Comparison of ENCODE assay signal across 20 cellular contexts in the genomic region with DNA sequence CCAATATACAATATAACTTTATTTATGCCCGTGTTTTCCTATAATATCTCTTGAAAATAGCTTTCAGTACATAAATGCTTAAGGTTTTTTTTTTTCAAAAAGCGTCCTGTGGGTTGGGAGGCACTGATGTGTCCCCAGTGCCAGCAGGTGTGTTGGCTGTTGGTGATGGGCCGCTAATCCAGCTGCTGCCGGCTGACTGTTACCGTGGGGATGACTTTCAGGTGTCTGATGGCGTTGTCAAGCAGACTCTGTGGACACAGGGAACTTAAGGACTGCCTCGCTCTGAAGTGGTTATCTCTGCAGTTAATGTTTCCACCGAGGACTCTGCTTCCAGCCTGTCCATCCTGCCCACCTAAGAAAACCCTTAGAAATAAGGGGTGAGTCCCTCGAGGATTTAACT.
DNase-seq lines count a peak whose midpoint lies in the region; ATAC-seq and TF ChIP-seq lines count a peak whose summit lies in the region.
"Had no signal": no experiment of that assay in that cellular context is flagged by ENCODE, and none has a peak within 500 bp of the region (broad histone marks: within the 10 kb centered on the region; RNA-seq: fewer than 3 reads in every experiment).

No MANE protein-coding gene starts in this region.

- H3K27ac ChIP-seq in caudate nucleus (ENCODE audit: low read depth, low read length) = no peak overlapping the region
- H3K27ac ChIP-seq: cardiac muscle cell, epithelial cell of prostate, GM23248 had no signal

- H3K27ac Mint-ChIP-seq in T-helper 17 cell (peak overlapping the region; percentile 34), mesothelial cell of epicardium (no peak overlapping the region)
- H3K27ac Mint-ChIP-seq: activated CD4-positive, alpha-beta T cell treated with anti-CD3 and anti-CD28 coated beads, Interleukin-2, amount 10 ng/mL, durations not matched to agents 7 days and 5 days; CD4-positive, CD25-positive, alpha-beta regulatory T cell had no signal

- H3K27me3 Mint-ChIP-seq in T-helper 17 cell = peaks cover 6% of the 10 kb centered on the region
- no peaks in the 10 kb centered on the region for H3K27me3 Mint-ChIP-seq in mesothelial cell of epicardium (ENCODE audit: low read depth)

- TF ChIP-seq CTCF in mesothelial cell of epicardium (IDR thresholded peaks at IDR 0.05; ENCODE audit: unreplicated experiment) = no peak

- H3K36me3 Mint-ChIP-seq in T-helper 17 cell (ENCODE audit: low read depth) (no peaks in the 10 kb centered on the region), mesothelial cell of epicardium (no peaks in the 10 kb centered on the region)
- H3K36me3 Mint-ChIP-seq: CD4-positive, CD25-positive, alpha-beta regulatory T cell had no signal

- peaks cover 8% of the 10 kb centered on the region for H3K4me1 Mint-ChIP-seq in T-helper 17 cell
- peaks cover 7% of the 10 kb centered on the region for H3K4me1 Mint-ChIP-seq in mesothelial cell of epicardium

- no peaks in the 10 kb centered on the region for H3K9me3 ChIP-seq in T-helper 17 cell (ENCODE audit: control insufficient read depth, low read length, poor library complexity, severe bottlenecking)

- peak; percentile 15 for DNase-seq in DMS153 treated with DMSO at 0.1 percent for 48 hours (lab: John Stamatoyannopoulos, UW; ENCODE audit: unreplicated experiment)
- peak; percentile 66 for DNase-seq in NCI-H1092 treated with DMSO at 0.1 percent for 48 hours (lab: John Stamatoyannopoulos, UW)
- peak; percentile 12 for DNase-seq in NCI-H2196 treated with DMSO at 0.1 percent for 48 hours (lab: John Stamatoyannopoulos, UW; ENCODE audit: unreplicated experiment)
- DNase-seq in T-helper 17 cell = no peak
- DNase-seq in mesothelial cell of epicardium (ENCODE audit: low spot score in 2 of 2, unreplicated experiment in 2 of 2) = no peak
- DNase-seq in T-helper 1 cell = no peak
- DNase-seq in caudate nucleus (lab: John Stamatoyannopoulos, UW) = no peak
- no peak for DNase-seq in T-helper 9 cell
- DNase-seq: activated CD4-positive, alpha-beta T cell treated with anti-CD3 and anti-CD28 coated beads, Interleukin-2, amount 10 ng/mL, durations not matched to agents 7 days and 5 days; activated gamma-delta T cell treated with Interleukin-2 at 50 U/mL for 16 hours; amniotic stem cell; CD4-positive, CD25-positive, alpha-beta regulatory T cell; EL; foreskin fibroblast; GM23248; kidney; NCI-H2171 treated with DMSO at 0.1 percent for 48 hours; right cardiac atrium had no signal

- ATAC-seq in T-helper 17 cell = no peak

- no peaks in the 10 kb centered on the region for H3K9me3 Mint-ChIP-seq in mesothelial cell of epicardium
- H3K9me3 Mint-ChIP-seq: activated CD4-positive, alpha-beta T cell treated with anti-CD3 and anti-CD28 coated beads, Interleukin-2, amount 10 ng/mL, durations not matched to agents 7 days and 5 days; CD4-positive, CD25-positive, alpha-beta regulatory T cell had no signal

- H3K4me3 Mint-ChIP-seq in T-helper 17 cell = no peak overlapping the region
- no peak overlapping the region for H3K4me3 Mint-ChIP-seq in mesothelial cell of epicardium
- H3K4me3 Mint-ChIP-seq: activated CD4-positive, alpha-beta T cell treated with anti-CD3 and anti-CD28 coated beads, Interleukin-2, amount 10 ng/mL, durations not matched to agents 7 days and 5 days; CD4-positive, CD25-positive, alpha-beta regulatory T cell had no signal

Comparison
In these comparisons a context has a peak if more than half of its experiments do, and no peak if none do; other contexts are left out.
1. DNase-seq: peak in DMS153 treated with DMSO at 0.1 percent for 48 hours (single experiment), NCI-H1092 treated with DMSO at 0.1 percent for 48 hours (single experiment) and NCI-H2196 treated with DMSO at 0.1 percent for 48 hours (single experiment); none in T-helper 17 cell (0 of 3), mesothelial cell of epicardium (0 of 2), T-helper 1 cell (0 of 5), caudate nucleus (0 of 61) and T-helper 9 cell (single experiment).